In the genomic region with DNA sequence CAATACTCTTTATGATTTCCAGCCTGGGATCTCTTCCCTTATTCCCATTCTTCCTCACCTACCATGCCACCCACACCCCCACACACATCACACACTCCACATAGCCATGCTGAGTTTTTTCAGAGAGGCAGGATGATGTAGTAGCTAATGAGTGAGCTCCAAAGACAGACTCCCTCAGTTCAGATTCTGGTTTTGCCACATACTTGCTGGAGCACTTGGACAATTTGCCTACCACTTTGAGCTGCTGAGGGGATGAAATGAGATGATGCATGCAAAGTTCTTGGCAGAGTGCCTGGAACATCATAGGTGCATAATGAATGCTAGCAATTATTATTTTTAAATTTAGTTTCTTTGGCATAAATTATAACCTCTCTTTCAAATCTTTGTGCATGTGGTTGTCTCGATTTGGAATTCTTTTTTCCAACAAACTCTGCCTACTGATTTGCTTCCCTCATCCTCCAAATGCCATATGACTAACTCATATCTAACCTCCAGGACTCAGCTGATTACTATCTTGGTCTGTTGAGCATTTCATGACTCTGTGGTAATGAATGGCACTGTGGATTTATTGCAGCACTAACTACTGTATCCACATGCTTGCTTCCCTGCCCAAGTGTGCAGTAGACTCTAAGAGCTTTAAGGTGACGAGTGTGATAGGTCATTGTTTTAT, we compare ENCODE assay signal across 13 cellular contexts.
DNase-seq lines count a peak whose midpoint lies in the region; ATAC-seq and TF ChIP-seq lines count a peak whose summit lies in the region.
"Had no signal": no experiment of that assay in that cellular context is flagged by ENCODE, and none has a peak within 500 bp of the region (broad histone marks: within the 10 kb centered on the region; RNA-seq: fewer than 3 reads in every experiment).

No MANE protein-coding gene starts in this region.

- H3K4me1 Mint-ChIP-seq in stimulated activated naive CD8-positive, alpha-beta T cell treated with anti-CD3 and anti-CD28 coated beads, Interleukin-15, amount 100 ng/mL, for 72 hours, result no peaks in the 10 kb centered on the region

- DNase-seq in BJ (ENCODE audit: low read depth) (peak; percentile 80), HS-5 (ENCODE audit: low read depth) (peak; percentile 77), SK-N-DZ (ENCODE audit: low spot score) (peak; percentile 31), hepatocyte (ENCODE audit: low spot score) (peak; percentile 32), HuH-7.5 (ENCODE audit: low spot score) (no peak), NK-92 (lab: John Stamatoyannopoulos, UW; ENCODE audit: unreplicated experiment) (no peak)
- DNase-seq in stimulated activated naive CD8-positive, alpha-beta T cell treated with anti-CD3 and anti-CD28 coated beads, Interleukin-15, amount 100 ng/mL, for 72 hours, result no peak
- DNase-seq: activated CD4-positive, CD25-positive, alpha-beta regulatory T cell treated with anti-CD3 and anti-CD28 coated beads, Interleukin-2, amount 50 U/mL, for 72 hours; esophagus squamous epithelium; mucosa of descending colon; NCI-H524 had no signal

- H3K9me2 ChIP-seq in hepatocyte (replicated peaks; ENCODE audit: insufficient read depth), result no peaks in the 10 kb centered on the region

- no peak overlapping the region for H3K4me2 ChIP-seq in hepatocyte

- H3K36me3 ChIP-seq in BJ (ENCODE audit: control insufficient read depth, insufficient read depth, low read length) (no peaks in the 10 kb centered on the region), hepatocyte (replicated peaks; ENCODE audit: insufficient read depth, low read depth) (no peaks in the 10 kb centered on the region)
- H3K36me3 ChIP-seq: esophagus squamous epithelium had no signal

- H3K27ac ChIP-seq in hepatocyte, result no peak overlapping the region
- H3K27ac ChIP-seq: esophagus squamous epithelium had no signal

- CTCF ChIA-PET in BJ (lab: Yijun Ruan, JAX), result interaction anchor here (0.5 to 3.0 kb wide), 13 partner anchors 12 to 310 kb away, joined by 3 to 10 read pairs (median 3); no protein-coding TSS in a partner anchor

- POLR2A ChIA-PET in BJ (lab: Charles Lee), result interaction anchor here (0.7 kb wide), 1 partner anchor 12 kb away, joined by 3 read pairs; no protein-coding TSS in a partner anchor

- H3K4me1 ChIP-seq in hepatocyte (ENCODE audit: insufficient read depth), result peaks cover 4% of the 10 kb centered on the region
- H3K4me1 ChIP-seq: esophagus squamous epithelium had no signal

- peaks cover 0 to 7% of the 10 kb centered on the region in 2 donors for H3K9me3 Mint-ChIP-seq in stimulated activated naive CD8-positive, alpha-beta T cell treated with anti-CD3 and anti-CD28 coated beads, Interleukin-15, amount 100 ng/mL, for 72 hours

- no peak overlapping the region for H3K27ac Mint-ChIP-seq in stimulated activated naive CD8-positive, alpha-beta T cell treated with anti-CD3 and anti-CD28 coated beads, Interleukin-15, amount 100 ng/mL, for 72 hours
- H3K27ac Mint-ChIP-seq: activated naive CD8-positive, alpha-beta T cell had no signal

- H3K79me2 ChIP-seq in hepatocyte, result no peaks in the 10 kb centered on the region

- H4K20me1 ChIP-seq in hepatocyte (ENCODE audit: insufficient read depth, poor library complexity, severe bottlenecking), result no peaks in the 10 kb centered on the region

- H3K27me3 ChIP-seq in BJ (ENCODE audit: control insufficient read depth, insufficient read depth, low read length) (peaks cover 1% of the 10 kb centered on the region; the same call in 1 of the 2 replicates), hepatocyte (no peaks in the 10 kb centered on the region)
- H3K27me3 ChIP-seq: esophagus squamous epithelium had no signal

- no peak overlapping the region for H3K4me3 ChIP-seq in BJ (ENCODE audit: low read depth, low read length)
- no peak overlapping the region for H3K4me3 ChIP-seq in hepatocyte
- H3K4me3 ChIP-seq: esophagus squamous epithelium, mucosa of descending colon had no signal

- ATAC-seq in stimulated activated naive CD8-positive, alpha-beta T cell treated with anti-CD3 and anti-CD28 coated beads, Interleukin-15, amount 100 ng/mL, for 72 hours, result no peak
- ATAC-seq in HG03442 (IDR thresholded peaks at IDR 0.05; ENCODE audit: unreplicated experiment), result no peak
- ATAC-seq: mucosa of descending colon had no signal

- H2AFZ ChIP-seq in hepatocyte, result no peak overlapping the region

- TF ChIP-seq CTCF in BJ (IDR thresholded peaks at IDR 0.05; ENCODE audit: insufficient read depth, low read depth, low read length), result no peak
- TF ChIP-seq CTCF in hepatocyte (IDR thresholded peaks at IDR 0.05; ENCODE audit: poor library complexity), result no peak

- no peak overlapping the region for H3K4me3 Mint-ChIP-seq in stimulated activated naive CD8-positive, alpha-beta T cell treated with anti-CD3 and anti-CD28 coated beads, Interleukin-15, amount 100 ng/mL, for 72 hours
- H3K4me3 Mint-ChIP-seq: activated naive CD8-positive, alpha-beta T cell had no signal

- 50% methylated on average over 2 of the region's 2 CpGs for WGBS in hepatocyte (ENCODE audit: low lambda C conversion rate, missing lambda C conversion rate)

- no peaks in the 10 kb centered on the region for H3K9me3 ChIP-seq in hepatocyte (ENCODE audit: low read depth)
- H3K9me3 ChIP-seq: esophagus squamous epithelium, mucosa of descending colon had no signal

- no peaks in the 10 kb centered on the region for H3K27me3 Mint-ChIP-seq in stimulated activated naive CD8-positive, alpha-beta T cell treated with anti-CD3 and anti-CD28 coated beads, Interleukin-15, amount 100 ng/mL, for 72 hours

Comparison
In these comparisons a context has a peak if more than half of its experiments do, and no peak if none do; other contexts are left out.
1. DNase-seq: peak in BJ (single experiment), HS-5 (single experiment), SK-N-DZ (single experiment) and hepatocyte (single experiment); none in stimulated activated naive CD8-positive, alpha-beta T cell treated with anti-CD3 and anti-CD28 coated beads, Interleukin-15, amount 100 ng/mL, for 72 hours (0 of 2), HuH-7.5 (single experiment) and NK-92 (single experiment).